Comparison of ENCODE assay signal across 23 cellular contexts in the genomic region with DNA sequence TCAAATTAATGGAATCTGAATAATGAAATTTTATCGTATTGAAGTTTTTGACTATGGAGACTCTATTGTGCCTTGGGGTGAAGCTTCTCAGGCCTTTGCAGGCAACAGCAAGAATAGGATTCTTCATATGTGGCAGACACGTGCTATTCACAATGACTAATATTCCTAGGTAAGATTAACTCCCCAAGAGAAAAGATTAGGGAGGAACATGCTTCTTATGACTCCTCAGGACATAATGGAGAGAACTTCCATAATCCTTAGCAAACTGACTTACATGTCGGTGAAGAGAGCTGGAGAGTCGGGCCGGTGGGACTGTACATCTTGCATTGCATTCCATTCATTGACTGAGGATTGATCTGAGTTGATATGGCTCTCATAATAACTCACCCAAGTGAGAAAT. TPM values are rescaled to one million over a fixed set of nuclear protein-coding genes. Genes with fewer than 3 reads are reported as not detected.
A peak's percentile ranks its signal among the peaks of the same experiment; 100 is the strongest.
DNase-seq lines count a peak whose midpoint lies in the region; ATAC-seq, FAIRE-seq and TF ChIP-seq lines count a peak whose summit lies in the region.
"Had no signal": no experiment of that assay in that cellular context is flagged by ENCODE, and none has a peak within 500 bp of the region (broad histone marks: within the 10 kb centered on the region; RNA-seq: fewer than 3 reads in every experiment).

No MANE protein-coding gene starts in this region.

- DNase-seq in NCI-H82 (lab: John Stamatoyannopoulos, UW) (peak; percentile 25), NCI-H82 treated with DMSO at 0.1 percent for 48 hours (lab: John Stamatoyannopoulos, UW; ENCODE audit: unreplicated experiment) (no peak), A549 (ENCODE audit: low read depth in 1 of 2, low spot score in 1 of 2) (no peak), amniotic epithelial cell (ENCODE audit: low read depth) (peak; percentile 70), GM12892 (ENCODE audit: insufficient read length) (no peak)
- DNase-seq in activated CD4-positive, alpha-beta T cell treated with anti-CD3 and anti-CD28 coated beads for 48 hours, result no peak
- DNase-seq: AML-193, KBM-7, MM.1S, NCI-H1092, NCI-H1436, NCI-H187 treated with DMSO at 0.1 percent for 48 hours, NCI-H2107, NCI-H69, SHP77 treated with DMSO at 0.1 percent for 48 hours, SK-N-SH had no signal

- no peak for TF ChIP-seq EP300 in A549 (IDR thresholded peaks at IDR 0.05)

- H3K4me3 ChIP-seq in A549, result no peak overlapping the region
- H3K4me3 ChIP-seq in neutrophil (ENCODE audit: low read depth in 1 of 2, low read length in 1 of 2), result no peak overlapping the region
- H3K4me3 ChIP-seq: GM23338, HAP-1 had no signal

- H3K36me3 ChIP-seq in neutrophil, result peaks cover 100% of the 10 kb centered on the region

- no peak overlapping the region for H3K4me2 ChIP-seq in A549
- H3K4me2 ChIP-seq: GM23338, SK-N-SH had no signal

- ATAC-seq in A549 (no peak), GM21619 (IDR thresholded peaks at IDR 0.05; ENCODE audit: unreplicated experiment) (no peak)
- ATAC-seq: GM23338, HepG2 had no signal

- TF ChIP-seq POLR2A in A549 (IDR thresholded peaks at IDR 0.05; ENCODE audit: low read length) (no peak), GM12892 (IDR thresholded peaks at IDR 0.05; ENCODE audit: low read depth, low read length) (no peak)

- TF ChIP-seq RAD21 in A549 (conservative IDR thresholded peaks at IDR 0.05 in 1 of 2, IDR thresholded peaks at IDR 0.05 in 1 of 2), result no peak

- H3K4me1 ChIP-seq in A549, result 0 out of 3 replicates have a peak, but pooled peaks cover 3% of the 10 kb centered on the region
- H3K4me1 ChIP-seq in neutrophil (ENCODE audit: control insufficient read depth in 1 of 2, insufficient read depth in 1 of 2, low read depth in 1 of 2, low read length in 1 of 2), result no peaks in the 10 kb centered on the region
- H3K4me1 ChIP-seq: HAP-1 had no signal

- H3K27ac ChIP-seq in A549, result no peak overlapping the region
- peak overlapping the region; percentile 48 for H3K27ac ChIP-seq in neutrophil
- H3K27ac ChIP-seq: 22Rv1, RWPE1 had no signal

- peak; percentile 36 for FAIRE-seq in A549 (lab: Jason Lieb, UNC)
- no peak for FAIRE-seq in GM12892 (lab: Jason Lieb, UNC)
- FAIRE-seq: HepG2 had no signal

- no peaks in the 10 kb centered on the region for H3K9me3 ChIP-seq in A549
- no peaks in the 10 kb centered on the region for H3K9me3 ChIP-seq in neutrophil
- H3K9me3 ChIP-seq: HAP-1, SK-N-SH had no signal

- POLR2A ChIA-PET in A549 (lab: Yijun Ruan, JAX), result no interaction called here

- no peak for TF ChIP-seq CTCF in A549 (IDR thresholded peaks at IDR 0.05)
- no peak for TF ChIP-seq CTCF in neutrophil (IDR thresholded peaks at IDR 0.05)

- CTCF ChIA-PET in A549 (lab: Yijun Ruan, JAX), result interaction anchor here (0.8 to 2.4 kb wide), 5 partner anchors 15 to 260 kb away, joined by 3 to 7 read pairs (median 6); no protein-coding TSS in a partner anchor

- H3K27me3 ChIP-seq in neutrophil, result no peaks in the 10 kb centered on the region

- 90% methylated on average over 5 of the region's 5 CpGs for WGBS in A549 (ENCODE audit: missing lambda C conversion rate)

TF ChIP-seq in A549, 52 proteins besides CTCF, POLR2A, EP300 and RAD21:
- no peak for TF ChIP-seq EHF (CRISPR knock-in tag; IDR thresholded peaks at IDR 0.05)
- TF ChIP-seq EHMT2 (IDR thresholded peaks at IDR 0.05; ENCODE audit: low read depth), result no peak
- TF ChIP-seq, protein P1, sequence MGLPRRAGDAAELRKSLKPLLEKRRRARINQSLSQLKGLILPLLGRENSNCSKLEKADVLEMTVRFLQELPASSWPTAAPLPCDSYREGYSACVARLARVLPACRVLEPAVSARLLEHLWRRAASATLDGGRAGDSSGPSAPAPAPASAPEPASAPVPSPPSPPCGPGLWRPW (IDR thresholded peaks at IDR 0.05), result no peak
- no peak for TF ChIP-seq FOSB (CRISPR knock-in tag; IDR thresholded peaks at IDR 0.05)
- TF ChIP-seq POLR2AphosphoS2 (conservative IDR thresholded peaks at IDR 0.05; ENCODE audit: low read length), result no peak
- TF ChIP-seq, protein P2, sequence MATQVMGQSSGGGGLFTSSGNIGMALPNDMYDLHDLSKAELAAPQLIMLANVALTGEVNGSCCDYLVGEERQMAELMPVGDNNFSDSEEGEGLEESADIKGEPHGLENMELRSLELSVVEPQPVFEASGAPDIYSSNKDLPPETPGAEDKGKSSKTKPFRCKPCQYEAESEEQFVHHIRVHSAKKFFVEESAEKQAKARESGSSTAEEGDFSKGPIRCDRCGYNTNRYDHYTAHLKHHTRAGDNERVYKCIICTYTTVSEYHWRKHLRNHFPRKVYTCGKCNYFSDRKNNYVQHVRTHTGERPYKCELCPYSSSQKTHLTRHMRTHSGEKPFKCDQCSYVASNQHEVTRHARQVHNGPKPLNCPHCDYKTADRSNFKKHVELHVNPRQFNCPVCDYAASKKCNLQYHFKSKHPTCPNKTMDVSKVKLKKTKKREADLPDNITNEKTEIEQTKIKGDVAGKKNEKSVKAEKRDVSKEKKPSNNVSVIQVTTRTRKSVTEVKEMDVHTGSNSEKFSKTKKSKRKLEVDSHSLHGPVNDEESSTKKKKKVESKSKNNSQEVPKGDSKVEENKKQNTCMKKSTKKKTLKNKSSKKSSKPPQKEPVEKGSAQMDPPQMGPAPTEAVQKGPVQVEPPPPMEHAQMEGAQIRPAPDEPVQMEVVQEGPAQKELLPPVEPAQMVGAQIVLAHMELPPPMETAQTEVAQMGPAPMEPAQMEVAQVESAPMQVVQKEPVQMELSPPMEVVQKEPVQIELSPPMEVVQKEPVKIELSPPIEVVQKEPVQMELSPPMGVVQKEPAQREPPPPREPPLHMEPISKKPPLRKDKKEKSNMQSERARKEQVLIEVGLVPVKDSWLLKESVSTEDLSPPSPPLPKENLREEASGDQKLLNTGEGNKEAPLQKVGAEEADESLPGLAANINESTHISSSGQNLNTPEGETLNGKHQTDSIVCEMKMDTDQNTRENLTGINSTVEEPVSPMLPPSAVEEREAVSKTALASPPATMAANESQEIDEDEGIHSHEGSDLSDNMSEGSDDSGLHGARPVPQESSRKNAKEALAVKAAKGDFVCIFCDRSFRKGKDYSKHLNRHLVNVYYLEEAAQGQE (IDR thresholded peaks at IDR 0.05), result no peak
- no peak for TF ChIP-seq KDM1A (IDR thresholded peaks at IDR 0.05; ENCODE audit: low read depth)
- TF ChIP-seq SMC3 (IDR thresholded peaks at IDR 0.05), result no peak
- TF ChIP-seq JUNB (IDR thresholded peaks at IDR 0.05), result no peak
- TF ChIP-seq ESRRA (IDR thresholded peaks at IDR 0.05; ENCODE audit: borderline replicate concordance, low read length), result no peak
- no peak for TF ChIP-seq TP53 (CRISPR knock-in tag; IDR thresholded peaks at IDR 0.05)
- TF ChIP-seq CBX8 (IDR thresholded peaks at IDR 0.05), result no peak
- TF ChIP-seq, protein P3, sequence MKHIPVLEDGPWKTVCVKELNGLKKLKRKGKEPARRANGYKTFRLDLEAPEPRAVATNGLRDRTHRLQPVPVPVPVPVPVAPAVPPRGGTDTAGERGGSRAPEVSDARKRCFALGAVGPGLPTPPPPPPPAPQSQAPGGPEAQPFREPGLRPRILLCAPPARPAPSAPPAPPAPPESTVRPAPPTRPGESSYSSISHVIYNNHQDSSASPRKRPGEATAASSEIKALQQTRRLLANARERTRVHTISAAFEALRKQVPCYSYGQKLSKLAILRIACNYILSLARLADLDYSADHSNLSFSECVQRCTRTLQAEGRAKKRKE (CRISPR knock-in tag; IDR thresholded peaks at IDR 0.05; ENCODE audit: low read depth), result no peak
- TF ChIP-seq HOXB5 (CRISPR knock-in tag; IDR thresholded peaks at IDR 0.05), result no peak
- TF ChIP-seq, protein P4, sequence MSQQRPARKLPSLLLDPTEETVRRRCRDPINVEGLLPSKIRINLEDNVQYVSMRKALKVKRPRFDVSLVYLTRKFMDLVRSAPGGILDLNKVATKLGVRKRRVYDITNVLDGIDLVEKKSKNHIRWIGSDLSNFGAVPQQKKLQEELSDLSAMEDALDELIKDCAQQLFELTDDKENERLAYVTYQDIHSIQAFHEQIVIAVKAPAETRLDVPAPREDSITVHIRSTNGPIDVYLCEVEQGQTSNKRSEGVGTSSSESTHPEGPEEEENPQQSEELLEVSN (IDR thresholded peaks at IDR 0.05; ENCODE audit: borderline replicate concordance, low read depth), result no peak
- no peak for TF ChIP-seq TFCP2L1 (CRISPR knock-in tag; IDR thresholded peaks at IDR 0.05)
- TF ChIP-seq ZC3H11A (IDR thresholded peaks at IDR 0.05), result no peak
- TF ChIP-seq BHLHE40 (IDR thresholded peaks at IDR 0.05; ENCODE audit: low read depth, low read length), result no peak
- no peak for TF ChIP-seq JUN (IDR thresholded peaks at IDR 0.05)
- TF ChIP-seq, protein P5, sequence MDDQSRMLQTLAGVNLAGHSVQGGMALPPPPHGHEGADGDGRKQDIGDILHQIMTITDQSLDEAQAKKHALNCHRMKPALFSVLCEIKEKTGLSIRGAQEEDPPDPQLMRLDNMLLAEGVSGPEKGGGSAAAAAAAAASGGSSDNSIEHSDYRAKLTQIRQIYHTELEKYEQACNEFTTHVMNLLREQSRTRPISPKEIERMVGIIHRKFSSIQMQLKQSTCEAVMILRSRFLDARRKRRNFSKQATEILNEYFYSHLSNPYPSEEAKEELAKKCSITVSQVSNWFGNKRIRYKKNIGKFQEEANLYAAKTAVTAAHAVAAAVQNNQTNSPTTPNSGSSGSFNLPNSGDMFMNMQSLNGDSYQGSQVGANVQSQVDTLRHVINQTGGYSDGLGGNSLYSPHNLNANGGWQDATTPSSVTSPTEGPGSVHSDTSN (IDR thresholded peaks at IDR 0.05), result no peak

RNA-seq across cellular contexts. Expression of a gene that starts 48.9 kb away (rescaled TPM):
- 5.0 and 6.1 TPM in 2 replicates for polyA plus RNA-seq in A549 (2011; rRNA removed)
- polyA plus RNA-seq in A549 (2012; cell fraction: cytosol; rRNA removed), result 9.2 and 10.4 TPM in 2 replicates
- polyA plus RNA-seq in A549 (2012; cell fraction: nucleus; rRNA removed), result 132 and 139 TPM in 2 replicates
- 7.9 to 10.9 TPM (median 10.1 TPM) in 3 replicates for polyA plus RNA-seq in A549 (2017; fragmentation: RNase III; extraction: RNeasy Plus Mini Kit Qiagen cat#74134 plus additional on column Dnase treatment)
- 11.6 and 12.8 TPM in 2 replicates for polyA minus RNA-seq in A549 (2011; rRNA and poly(A)+ RNA removed)
- 0.70 TPM for polyA plus RNA-seq in GM12892 (2012; ENCODE audit: missing spikeins)

Comparison
In these comparisons a context has a peak if more than half of its experiments do, and no peak if none do; other contexts are left out.
1. DNase-seq: peak in NCI-H82 (single experiment) and amniotic epithelial cell (single experiment); none in NCI-H82 treated with DMSO at 0.1 percent for 48 hours (single experiment), A549 (0 of 2), activated CD4-positive, alpha-beta T cell treated with anti-CD3 and anti-CD28 coated beads for 48 hours (single experiment) and GM12892 (single experiment).